28 cellular contexts compared by ENCODE assay signal in genomic region chr13:80515296-80515695, GRCh38.
"Had no signal": no experiment of that assay in that cellular context is flagged by ENCODE, and none has a peak within 500 bp of the region (broad histone marks: within the 10 kb centered on the region; RNA-seq: fewer than 3 reads in every experiment).

No MANE protein-coding gene starts in this region.

- H3K9me3 ChIP-seq: colonic mucosa, gastrocnemius medialis had no signal

- H3K4me1 ChIP-seq: colonic mucosa, esophagus muscularis mucosa, foreskin keratinocyte, gastrocnemius medialis, gastroesophageal sphincter, heart left ventricle, heart right ventricle had no signal

- H3K27ac ChIP-seq: colonic mucosa, coronary artery, dorsolateral prefrontal cortex, epithelial cell of prostate, esophagus muscularis mucosa, esophagus squamous epithelium, foreskin keratinocyte, gastrocnemius medialis, gastroesophageal sphincter, heart left ventricle, heart right ventricle had no signal

- H3K4me3 ChIP-seq: colonic mucosa, coronary artery, dorsolateral prefrontal cortex, esophagus muscularis mucosa, esophagus squamous epithelium, gastrocnemius medialis, gastroesophageal sphincter, heart left ventricle, heart right ventricle had no signal

- FAIRE-seq: colon, endometrium, endothelial cell of umbilical vein, frontal cortex had no signal

- DNase-seq: colonic mucosa; cortex of kidney; dermis blood vessel endothelial cell; dorsolateral prefrontal cortex; effector CD4-positive, alpha-beta T cell; effector CD8-positive, alpha-beta T cell; effector memory CD4-positive, alpha-beta T cell; effector memory CD8-positive, alpha-beta T cell; endodermal cell; erythroblast; esophagus squamous epithelium; foreskin fibroblast; foreskin keratinocyte; foreskin melanocyte; gastrocnemius medialis; glutamatergic neuron; head of caudate nucleus; heart left ventricle; heart right ventricle had no signal

- H3K27me3 ChIP-seq: colonic mucosa, dorsolateral prefrontal cortex, esophagus muscularis mucosa, foreskin keratinocyte, gastrocnemius medialis, gastroesophageal sphincter, heart left ventricle, heart right ventricle had no signal

- H3K36me3 ChIP-seq: colonic mucosa, esophagus muscularis mucosa, esophagus squamous epithelium, gastrocnemius medialis, gastroesophageal sphincter, heart left ventricle, heart right ventricle had no signal

- ATAC-seq: effector memory CD8-positive, alpha-beta T cell; esophagus mucosa; foreskin keratinocyte; gastrocnemius medialis; gastroesophageal sphincter; heart left ventricle; heart right ventricle had no signal
